27 cellular contexts compared by ENCODE assay signal in genomic region chr4:2500547-2500946, GRCh38. TPM values are rescaled to one million over a fixed set of nuclear protein-coding genes. Genes with fewer than 3 reads are reported as not detected.
DNase-seq lines count a peak whose midpoint lies in the region; ATAC-seq, FAIRE-seq and TF ChIP-seq lines count a peak whose summit lies in the region.
"Had no signal": no experiment of that assay in that cellular context is flagged by ENCODE, and none has a peak within 500 bp of the region (broad histone marks: within the 10 kb centered on the region; RNA-seq: fewer than 3 reads in every experiment).

No MANE protein-coding gene starts in this region.

- H3K27ac ChIP-seq in astrocyte (ENCODE audit: low read depth, low read length) (no peak overlapping the region), gastrocnemius medialis (peak overlapping the region in 3 of 4 donors; percentile 22 to 69 (median 40)), spleen (no peak overlapping the region)
- H3K27ac ChIP-seq: adrenal gland, BLaER1, lower lobe of right lung, pancreas, suprapubic skin, upper lobe of right lung, VCaP had no signal

- no peaks in the 10 kb centered on the region for H3K4me1 ChIP-seq in astrocyte (ENCODE audit: insufficient read depth, low read length)
- H3K4me1 ChIP-seq in gastrocnemius medialis = peaks cover 6 to 7% of the 10 kb centered on the region in 2 donors
- H3K4me1 ChIP-seq in spleen = peaks cover 0 to 38% (median 19%) of the 10 kb centered on the region in 6 donors
- H3K4me1 ChIP-seq: suprapubic skin had no signal

- no peaks in the 10 kb centered on the region for H3K27me3 Mint-ChIP-seq in activated T-cell treated with anti-CD3 and anti-CD28 coated beads, Interleukin-2, amount 50 U/mL, for 4 hours (ENCODE audit: low read depth)
- no peaks in the 10 kb centered on the region for H3K27me3 Mint-ChIP-seq in astrocyte (ENCODE audit: low read depth, unreplicated experiment)
- no peaks in the 10 kb centered on the region for H3K27me3 Mint-ChIP-seq in nephron progenitor cell (ENCODE audit: low read depth, poor library complexity)
- H3K27me3 Mint-ChIP-seq: activated CD4-positive, alpha-beta memory T cell treated with anti-CD3 and anti-CD28 coated beads for 36 hours had no signal

- intact Hi-C loops in gastrocnemius medialis (cut with DNase I; ENCODE audit: low total_unique reads) (no loop called here), spleen (cut with DNase I; ENCODE audit: low total_unique reads) (no loop called here)

- H3K9me3 ChIP-seq in astrocyte (ENCODE audit: insufficient read depth, low read depth, low read length) (no peaks in the 10 kb centered on the region), gastrocnemius medialis (no peaks in the 10 kb centered on the region), spleen (no peaks in the 10 kb centered on the region)
- H3K9me3 ChIP-seq: adrenal gland, BLaER1, lower lobe of right lung, pancreas, SK-N-SH, suprapubic skin, upper lobe of right lung had no signal

- no peaks in the 10 kb centered on the region for H3K27me3 ChIP-seq in astrocyte (ENCODE audit: insufficient read depth, low read length)
- no peaks in the 10 kb centered on the region for H3K27me3 ChIP-seq in gastrocnemius medialis
- H3K27me3 ChIP-seq in spleen (replicated peaks in 1 of 7) = no peaks in the 10 kb centered on the region
- H3K27me3 ChIP-seq: adrenal gland, BLaER1, pancreas, suprapubic skin, upper lobe of right lung had no signal

- no peak for DNase-seq in activated T-cell treated with anti-CD3 and anti-CD28 coated beads, Interleukin-2, amount 50 U/mL, for 4 hours
- no peak for DNase-seq in activated T-cell treated with anti-CD3 and anti-CD28 coated beads, Interleukin-2, amount 50 U/mL, for 1 hour
- DNase-seq in M059J (ENCODE audit: low read depth) (peak; percentile 26), astrocyte (ENCODE audit: low read depth) (no peak), gastrocnemius medialis (no peak), spleen (no peak), nephron progenitor cell (no peak), NCI-H1092 treated with DMSO at 0.1 percent for 48 hours (lab: John Stamatoyannopoulos, UW) (no peak)
- DNase-seq: activated CD4-positive, alpha-beta memory T cell treated with anti-CD3 and anti-CD28 coated beads for 36 hours; adrenal gland; head of caudate nucleus; kidney glomerular epithelial cell; lower lobe of right lung; NCI-H1048; NCI-H187; NCI-H524; pancreas; SK-N-SH; upper lobe of right lung had no signal

- H2AFZ ChIP-seq in astrocyte (ENCODE audit: low read depth, low read length) = no peak overlapping the region

- TF ChIP-seq POLR2A in gastrocnemius medialis (IDR thresholded peaks at IDR 0.05) (no peak), spleen (IDR thresholded peaks at IDR 0.05) (no peak)

- H3K4me1 Mint-ChIP-seq in activated T-cell treated with anti-CD3 and anti-CD28 coated beads, Interleukin-2, amount 50 U/mL, for 4 hours (ENCODE audit: low read depth) = peaks cover 6% of the 10 kb centered on the region
- peaks cover 6% of the 10 kb centered on the region for H3K4me1 Mint-ChIP-seq in astrocyte (ENCODE audit: low read depth, unreplicated experiment)
- no peaks in the 10 kb centered on the region for H3K4me1 Mint-ChIP-seq in nephron progenitor cell
- H3K4me1 Mint-ChIP-seq: nephron had no signal

- ATAC-seq in activated T-cell treated with anti-CD3 and anti-CD28 coated beads, Interleukin-2, amount 50 U/mL, for 4 hours = peak; percentile 63 to 68
- ATAC-seq in gastrocnemius medialis = no peak
- ATAC-seq: lower lobe of right lung, pancreas, upper lobe of right lung had no signal

- H3K36me3 ChIP-seq in astrocyte (ENCODE audit: insufficient read depth, low read length) = peaks cover 39% of the 10 kb centered on the region
- peaks cover 0 to 55% of the 10 kb centered on the region in 2 donors for H3K36me3 ChIP-seq in gastrocnemius medialis
- H3K36me3 ChIP-seq in spleen = peaks cover 0 to 100% (median 76%) of the 10 kb centered on the region in 6 donors

- peaks cover 38% of the 10 kb centered on the region for H3K36me3 Mint-ChIP-seq in activated T-cell treated with anti-CD3 and anti-CD28 coated beads, Interleukin-2, amount 50 U/mL, for 4 hours (ENCODE audit: insufficient read depth)
- H3K36me3 Mint-ChIP-seq in astrocyte (ENCODE audit: low read depth, unreplicated experiment) (peaks cover 26% of the 10 kb centered on the region), nephron progenitor cell (ENCODE audit: low read depth) (peaks cover 71% of the 10 kb centered on the region)

- no peak overlapping the region for H3K4me2 ChIP-seq in astrocyte (ENCODE audit: low read length)
- H3K4me2 ChIP-seq: BLaER1, SK-N-SH, smooth muscle cell had no signal

- in situ Hi-C loops in gastrocnemius medialis (cut with MboI; ENCODE audit: low sequenced_read_pairs in 4 of 4) = no loop called here

- no peak overlapping the region for H3K4me3 ChIP-seq in astrocyte (ENCODE audit: insufficient read depth, low read depth, low read length)
- H3K4me3 ChIP-seq in gastrocnemius medialis = no peak overlapping the region
- no peak overlapping the region for H3K4me3 ChIP-seq in spleen
- H3K4me3 ChIP-seq: adrenal gland, BLaER1, lower lobe of right lung, pancreas, smooth muscle cell, suprapubic skin, upper lobe of right lung had no signal

- H3K4me3 Mint-ChIP-seq in activated T-cell treated with anti-CD3 and anti-CD28 coated beads, Interleukin-2, amount 50 U/mL, for 4 hours = no peak overlapping the region
- H3K4me3 Mint-ChIP-seq in astrocyte (ENCODE audit: unreplicated experiment) (no peak overlapping the region), nephron progenitor cell (no peak overlapping the region)
- H3K4me3 Mint-ChIP-seq: activated CD4-positive, alpha-beta memory T cell treated with anti-CD3 and anti-CD28 coated beads for 36 hours; nephron; T-helper 2 cell treated with Interferon-gamma antibody and Interleukin-4, amounts not matched to agents 5 μg/mL and 100 μg/mL, for 36 hours had no signal

- no peak for TF ChIP-seq CTCF in astrocyte (IDR thresholded peaks at IDR 0.05; ENCODE audit: insufficient read depth, low read depth, low read length)
- TF ChIP-seq CTCF in gastrocnemius medialis (IDR thresholded peaks at IDR 0.05 in 4 of 5, conservative IDR thresholded peaks at IDR 0.05 in 1 of 5) = no peak
- TF ChIP-seq CTCF in spleen (IDR thresholded peaks at IDR 0.05 in 8 of 11, conservative IDR thresholded peaks at IDR 0.05 in 3 of 11) = no peak
- no peak for TF ChIP-seq CTCF in nephron progenitor cell (IDR thresholded peaks at IDR 0.05)

- 85 to 91% (median 88%) methylated on average over 2 of the region's 2 CpGs for WGBS in spleen, 5 donors

- no peaks in the 10 kb centered on the region for H3K9me3 Mint-ChIP-seq in activated T-cell treated with anti-CD3 and anti-CD28 coated beads, Interleukin-2, amount 50 U/mL, for 4 hours
- no peaks in the 10 kb centered on the region for H3K9me3 Mint-ChIP-seq in astrocyte (ENCODE audit: unreplicated experiment)
- no peaks in the 10 kb centered on the region for H3K9me3 Mint-ChIP-seq in nephron progenitor cell
- H3K9me3 Mint-ChIP-seq: activated CD4-positive, alpha-beta memory T cell treated with anti-CD3 and anti-CD28 coated beads for 36 hours; nephron; T-helper 2 cell treated with Interferon-gamma antibody and Interleukin-4, amounts not matched to agents 5 μg/mL and 100 μg/mL, for 36 hours had no signal

- no peak overlapping the region for H3K9ac ChIP-seq in astrocyte (ENCODE audit: low read length)
- H3K9ac ChIP-seq: BLaER1, SK-N-SH had no signal

- peaks cover 71% of the 10 kb centered on the region for H4K20me1 ChIP-seq in astrocyte (ENCODE audit: insufficient read depth, low read length)

- FAIRE-seq in astrocyte (lab: Jason Lieb, UNC) = no peak
- FAIRE-seq: bronchial epithelial cell, G401.6, pancreas had no signal

- H3K27ac Mint-ChIP-seq in astrocyte (ENCODE audit: unreplicated experiment) (peak overlapping the region; percentile 20), nephron progenitor cell (no peak overlapping the region)
- H3K27ac Mint-ChIP-seq: nephron; T-helper 2 cell treated with Interferon-gamma antibody and Interleukin-4, amounts not matched to agents 5 μg/mL and 100 μg/mL, for 36 hours had no signal

- peaks cover 61% of the 10 kb centered on the region for H3K79me2 ChIP-seq in astrocyte (ENCODE audit: insufficient read depth, low read length)

RNA-seq across cellular contexts. Expression of gene RNF4, which starts 31.6 kb away (rescaled TPM):
- total RNA-seq in activated T-cell treated with anti-CD3 and anti-CD28 coated beads, Interleukin-2, amount 50 U/mL, for 4 hours = 100 to 1,000 TPM in 1 of 3 donors, 10 to 100 TPM in 2; 96.7 to 105 (median 97.4) TPM
- 63.5 and 98.4 TPM in 2 replicates for total RNA-seq in M059J (2014; rRNA removed; shearing (Covaris generic))
- 73.6 and 77.2 TPM in 2 replicates for total RNA-seq in astrocyte
- 10 to 100 TPM; 21.7 to 48.7 (median 34.7) TPM for total RNA-seq in gastrocnemius medialis
- total RNA-seq in spleen = 10 to 100 TPM; 57.4 to 82.5 (median 66.4) TPM
- 10 to 100 TPM; 22.0 to 35.4 (median 24.0) TPM for polyA plus RNA-seq in spleen

RNA-seq across cellular contexts. Expression of gene FAM193A, which starts 35.9 kb away (rescaled TPM):
- 10 to 100 TPM; 24.7 to 25.3 (median 24.9) TPM for total RNA-seq in activated T-cell treated with anti-CD3 and anti-CD28 coated beads, Interleukin-2, amount 50 U/mL, for 4 hours
- 8.2 and 12.7 TPM in 2 replicates for total RNA-seq in M059J (2014; rRNA removed; shearing (Covaris generic))
- total RNA-seq in astrocyte (27.1 and 28.8 TPM in 2 replicates), gastrocnemius medialis (10 to 100 TPM; 16.7 to 18.9 (median 18.0) TPM), spleen (10 to 100 TPM; 31.1 to 37.7 (median 32.0) TPM)
- polyA plus RNA-seq in spleen = 10 to 100 TPM in 1 of 3 donors, 1 to 10 TPM in 2; 6.2 to 11.6 (median 7.0) TPM

Comparison
In these comparisons a context has a peak if more than half of its experiments do, and no peak if none do; other contexts are left out.
1. ATAC-seq: peak in activated T-cell treated with anti-CD3 and anti-CD28 coated beads, Interleukin-2, amount 50 U/mL, for 4 hours (2 of 2); none in gastrocnemius medialis (0 of 2).
2. H3K27ac ChIP-seq: peak in gastrocnemius medialis (3 of 4); none in astrocyte (single experiment) and spleen (0 of 8).